18 cellular contexts compared by ENCODE assay signal in genomic region chr7:126657137-126657536, GRCh38.
DNase-seq lines count a peak whose midpoint lies in the region; ATAC-seq, FAIRE-seq and TF ChIP-seq lines count a peak whose summit lies in the region.
"Had no signal": no experiment of that assay in that cellular context is flagged by ENCODE, and none has a peak within 500 bp of the region (broad histone marks: within the 10 kb centered on the region; RNA-seq: fewer than 3 reads in every experiment).

No MANE protein-coding gene starts in this region.

- POLR2A ChIA-PET in activated B cell treated with CpG ODN at 0.5 μM for 24 hours (lab: Charles Lee) (no interaction called here), GM10248 (lab: Yijun Ruan, JAX) (interaction anchor here (1.2 kb wide), 1 partner anchor 44 kb away, joined by 8 read pairs; no protein-coding TSS in a partner anchor)

- H3K9ac ChIP-seq in KMS-11, result peak overlapping the region; percentile 26; the same call in 1 of the 2 replicates

- H4K20me1 ChIP-seq in KMS-11 (ENCODE audit: insufficient read depth), result no peaks in the 10 kb centered on the region

- intact Hi-C loops in activated B cell treated with CpG ODN at 0.5 μM for 24 hours (cut with micrococcal nuclease), result loop anchor here (1.0 kb wide), 1 partner anchor 44 kb away; no protein-coding TSS in a partner anchor

- peaks cover 39% of the 10 kb centered on the region for H3K4me1 ChIP-seq in KMS-11 (ENCODE audit: low read depth, poor library complexity, severe bottlenecking)
- H3K4me1 ChIP-seq: BE2C had no signal

- DNase-seq in GM18507 (ENCODE audit: extremely low spot score, insufficient read length, low read depth) (no peak), activated B cell treated with CpG ODN at 0.5 μM for 24 hours (no peak), KG1 (lab: John Stamatoyannopoulos, UW) (no peak), AG20443 (ENCODE audit: low spot score) (no peak), GM10248 (ENCODE audit: extremely low spot score) (no peak)
- DNase-seq: ACHN; BE2C; CD4-positive, alpha-beta memory T cell; DMS79; EL; H7 had no signal

- H3K27me3 ChIP-seq in KMS-11 (ENCODE audit: insufficient read depth, low read depth), result no peaks in the 10 kb centered on the region
- H3K27me3 ChIP-seq: BE2C had no signal

- CTCF ChIA-PET in activated B cell treated with CpG ODN at 0.5 μM for 24 hours (lab: Charles Lee), result no interaction called here
- CTCF ChIA-PET in GM10248 (lab: Yijun Ruan, JAX), result interaction anchor here (1.1 to 1.4 kb wide), 6 partner anchors 9 to 96 kb away, joined by 3 to 5 read pairs (median 3); no protein-coding TSS in a partner anchor

- peak overlapping the region; percentile 97 for H3K4me2 ChIP-seq in KMS-11
- H3K4me2 ChIP-seq: GM23338 had no signal

- no peaks in the 10 kb centered on the region for H3K36me3 Mint-ChIP-seq in activated B cell treated with CpG ODN at 0.5 μM for 24 hours (ENCODE audit: low read depth)
- H3K36me3 Mint-ChIP-seq: CD4-positive, alpha-beta memory T cell had no signal

- TF ChIP-seq CTCF in KMS-11 (conservative IDR thresholded peaks at IDR 0.05; ENCODE audit: low read depth, low read length) (no peak), activated B cell treated with CpG ODN at 0.5 μM for 24 hours (IDR thresholded peaks at IDR 0.05) (no peak), GM10248 (IDR thresholded peaks at IDR 0.05; ENCODE audit: control extremely low read depth, extremely low read depth, low read depth, missing control alignments) (no peak)

- H3K79me2 ChIP-seq in KMS-11 (ENCODE audit: insufficient read depth, low read depth), result no peaks in the 10 kb centered on the region

- H3K9me3 Mint-ChIP-seq in activated B cell treated with CpG ODN at 0.5 μM for 24 hours, result peaks cover 2% of the 10 kb centered on the region
- H3K9me3 Mint-ChIP-seq: GM23338 had no signal

- no peak overlapping the region for H3K4me3 ChIP-seq in KMS-11 (IDR thresholded peaks at IDR 0.05; ENCODE audit: insufficient read depth, low read depth, low read length)
- H3K4me3 ChIP-seq: GM23338 had no signal

- ATAC-seq in GM19397 (IDR thresholded peaks at IDR 0.05; ENCODE audit: unreplicated experiment), result peak; percentile 1
- ATAC-seq in activated B cell treated with CpG ODN at 0.5 μM for 24 hours (ENCODE audit: low read depth), result no peak
- no peak for ATAC-seq in HG03175 (IDR thresholded peaks at IDR 0.05; ENCODE audit: unreplicated experiment)

- peak; percentile 50 for FAIRE-seq in GM18507 (lab: Jason Lieb, UNC)
- FAIRE-seq: G401.6 had no signal

- H3K36me3 ChIP-seq in KMS-11 (ENCODE audit: insufficient read depth), result no peaks in the 10 kb centered on the region
- H3K36me3 ChIP-seq: BE2C had no signal

- H3K27ac Mint-ChIP-seq in activated B cell treated with CpG ODN at 0.5 μM for 24 hours, result peak overlapping the region; percentile 84
- H3K27ac Mint-ChIP-seq: CD4-positive, alpha-beta memory T cell had no signal

- H2AFZ ChIP-seq in KMS-11 (ENCODE audit: low read depth), result peak overlapping the region; percentile 72
- H2AFZ ChIP-seq: GM23338 had no signal

- no peaks in the 10 kb centered on the region for H3K27me3 Mint-ChIP-seq in activated B cell treated with CpG ODN at 0.5 μM for 24 hours
- H3K27me3 Mint-ChIP-seq: IgD-negative memory B cell had no signal

- H3K27ac ChIP-seq in KMS-11, result peak overlapping the region; percentile 73
- H3K27ac ChIP-seq: C4-2B had no signal

- no peak overlapping the region for H3K4me3 Mint-ChIP-seq in activated B cell treated with CpG ODN at 0.5 μM for 24 hours
- H3K4me3 Mint-ChIP-seq: CD4-positive, alpha-beta memory T cell; GM23338 had no signal

- peaks cover 26% of the 10 kb centered on the region for H3K4me1 Mint-ChIP-seq in activated B cell treated with CpG ODN at 0.5 μM for 24 hours
- H3K4me1 Mint-ChIP-seq: CD4-positive, alpha-beta memory T cell had no signal
